In genomic region chr12:54393743-54394142, GRCh38 we compare ENCODE assay signal across 14 cellular contexts. TPM values are rescaled to one million over a fixed set of nuclear protein-coding genes. Genes with fewer than 3 reads are reported as not detected.
DNase-seq lines count a peak whose midpoint lies in the region; ATAC-seq lines count a peak whose summit lies in the region.
"Had no signal": no experiment of that assay in that cellular context is flagged by ENCODE, and none has a peak within 500 bp of the region (broad histone marks: within the 10 kb centered on the region; RNA-seq: fewer than 3 reads in every experiment).

No MANE protein-coding gene starts in this region.

- no peak overlapping the region for H3K4ac ChIP-seq in mesenchymal stem cell (ENCODE audit: low read depth in 1 of 2, low read length in 2 of 2)

- H4K8ac ChIP-seq in mesenchymal stem cell (ENCODE audit: low read length): no peak overlapping the region

- no peak overlapping the region for H3K23ac ChIP-seq in mesenchymal stem cell (ENCODE audit: low read length in 2 of 2)

- H2BK120ac ChIP-seq in mesenchymal stem cell (ENCODE audit: low read depth, low read length): no peak overlapping the region

- peaks cover 36 to 71% of the 10 kb centered on the region in 2 experiments for H3K36me3 ChIP-seq in mesenchymal stem cell (ENCODE audit: control insufficient read depth in 1 of 2, insufficient read depth in 2 of 2, low read depth in 1 of 2, low read length in 2 of 2)

- H3K4me2 ChIP-seq in mesenchymal stem cell (ENCODE audit: low read length, poor library complexity, severe bottlenecking): no peak overlapping the region

- no peak overlapping the region for H2BK15ac ChIP-seq in mesenchymal stem cell (ENCODE audit: low read depth, poor library complexity, severe bottlenecking)

- no peaks in the 10 kb centered on the region for H3K9me3 Mint-ChIP-seq in stimulated activated naive CD8-positive, alpha-beta T cell treated with anti-CD3 and anti-CD28 coated beads, Interleukin-15, Interleukin-2, amounts not matched to agents 100 ng/mL and 50 ng/mL, for 24 hours
- no peaks in the 10 kb centered on the region for H3K9me3 Mint-ChIP-seq in stimulated activated naive CD8-positive, alpha-beta T cell treated with anti-CD3 and anti-CD28 coated beads, Interleukin-15, amount 100 ng/mL, for 72 hours
- H3K9me3 Mint-ChIP-seq in activated T-helper 17 cell treated with anti-CD3 and anti-CD28 coated beads, Interleukin-2, amount 50 U/mL, for 72 hours: no peaks in the 10 kb centered on the region

- no peak overlapping the region for H2BK5ac ChIP-seq in mesenchymal stem cell (ENCODE audit: low read depth, low read length, poor library complexity, severe bottlenecking)

- peak overlapping the region; percentile 15 for H3K9ac ChIP-seq in mesenchymal stem cell (ENCODE audit: low read length)

- no peak for DNase-seq in stimulated activated naive CD8-positive, alpha-beta T cell treated with anti-CD3 and anti-CD28 coated beads, Interleukin-15, amount 100 ng/mL, for 72 hours
- DNase-seq in mesenchymal stem cell (no peak), anterior cingulate cortex (lab: John Stamatoyannopoulos, UW) (no peak), COLO829 (ENCODE audit: low spot score) (no peak), NCI-H2107 (lab: John Stamatoyannopoulos, UW) (no peak)
- DNase-seq in central memory CD4-positive, alpha-beta T cell: no peak
- DNase-seq: activated gamma-delta T cell had no signal

- peak overlapping the region; percentile 55 for H3K27ac Mint-ChIP-seq in stimulated activated naive CD8-positive, alpha-beta T cell treated with anti-CD3 and anti-CD28 coated beads, Interleukin-15, Interleukin-2, amounts not matched to agents 100 ng/mL and 50 ng/mL, for 24 hours
- no peak overlapping the region for H3K27ac Mint-ChIP-seq in stimulated activated naive CD8-positive, alpha-beta T cell treated with anti-CD3 and anti-CD28 coated beads, Interleukin-15, amount 100 ng/mL, for 72 hours
- peak overlapping the region; percentile 72 for H3K27ac Mint-ChIP-seq in activated T-helper 17 cell treated with anti-CD3 and anti-CD28 coated beads, Interleukin-2, amount 50 U/mL, for 72 hours
- H3K27ac Mint-ChIP-seq: activated CD4-positive, alpha-beta T cell treated with anti-CD3 and anti-CD28 coated beads for 36 hours had no signal

- H3K4me1 Mint-ChIP-seq in stimulated activated naive CD8-positive, alpha-beta T cell treated with anti-CD3 and anti-CD28 coated beads, Interleukin-15, Interleukin-2, amounts not matched to agents 100 ng/mL and 50 ng/mL, for 24 hours (ENCODE audit: low read depth): peaks cover 21% of the 10 kb centered on the region
- H3K4me1 Mint-ChIP-seq in stimulated activated naive CD8-positive, alpha-beta T cell treated with anti-CD3 and anti-CD28 coated beads, Interleukin-15, amount 100 ng/mL, for 72 hours: peaks cover 35% of the 10 kb centered on the region
- peaks cover 23% of the 10 kb centered on the region for H3K4me1 Mint-ChIP-seq in activated T-helper 17 cell treated with anti-CD3 and anti-CD28 coated beads, Interleukin-2, amount 50 U/mL, for 72 hours

- peaks cover 17% of the 10 kb centered on the region for H3K4me1 ChIP-seq in mesenchymal stem cell (ENCODE audit: control insufficient read depth, insufficient read depth, low read depth, low read length)

- no peaks in the 10 kb centered on the region for H3K9me3 ChIP-seq in mesenchymal stem cell (ENCODE audit: control insufficient read depth, low read length)
- H3K9me3 ChIP-seq: mucosa of descending colon, stomach had no signal

- H3K14ac ChIP-seq in mesenchymal stem cell (ENCODE audit: low read length in 2 of 2): no peak overlapping the region

- H3K4me3 Mint-ChIP-seq in stimulated activated naive CD8-positive, alpha-beta T cell treated with anti-CD3 and anti-CD28 coated beads, Interleukin-15, Interleukin-2, amounts not matched to agents 100 ng/mL and 50 ng/mL, for 24 hours: no peak overlapping the region
- H3K4me3 Mint-ChIP-seq in stimulated activated naive CD8-positive, alpha-beta T cell treated with anti-CD3 and anti-CD28 coated beads, Interleukin-15, amount 100 ng/mL, for 72 hours: no peak overlapping the region
- peak overlapping the region; percentile 5 for H3K4me3 Mint-ChIP-seq in activated T-helper 17 cell treated with anti-CD3 and anti-CD28 coated beads, Interleukin-2, amount 50 U/mL, for 72 hours
- H3K4me3 Mint-ChIP-seq: activated CD4-positive, alpha-beta T cell treated with anti-CD3 and anti-CD28 coated beads for 36 hours had no signal

- WGBS in mesenchymal stem cell: 94% methylated on average over 3 of the region's 3 CpGs

- H3K18ac ChIP-seq in mesenchymal stem cell (ENCODE audit: low read depth in 1 of 2, low read length in 2 of 2): no peak overlapping the region

- no peak overlapping the region for H3K27ac ChIP-seq in mesenchymal stem cell (ENCODE audit: low read length, poor library complexity, severe bottlenecking)
- H3K27ac ChIP-seq: C4-2B, stomach had no signal

- no peak overlapping the region for H2BK12ac ChIP-seq in mesenchymal stem cell (ENCODE audit: low read length in 2 of 2)

- H3K36me3 Mint-ChIP-seq in stimulated activated naive CD8-positive, alpha-beta T cell treated with anti-CD3 and anti-CD28 coated beads, Interleukin-15, Interleukin-2, amounts not matched to agents 100 ng/mL and 50 ng/mL, for 24 hours (ENCODE audit: low read depth): peaks cover 25% of the 10 kb centered on the region
- H3K36me3 Mint-ChIP-seq in activated T-helper 17 cell treated with anti-CD3 and anti-CD28 coated beads, Interleukin-2, amount 50 U/mL, for 72 hours (ENCODE audit: low read depth): peaks cover 53% of the 10 kb centered on the region

- no peak for ATAC-seq in stimulated activated naive CD8-positive, alpha-beta T cell treated with anti-CD3 and anti-CD28 coated beads, Interleukin-15, amount 100 ng/mL, for 72 hours
- ATAC-seq in activated T-helper 17 cell treated with anti-CD3 and anti-CD28 coated beads, Interleukin-2, amount 50 U/mL, for 72 hours (replicated peaks): peak; percentile 13

- H3K4me3 ChIP-seq in mesenchymal stem cell (ENCODE audit: insufficient read depth in 1 of 2, low read depth in 1 of 2, low read length in 2 of 2): no peak overlapping the region
- H3K4me3 ChIP-seq: mucosa of descending colon, stomach had no signal

- no peaks in the 10 kb centered on the region for H3K27me3 Mint-ChIP-seq in stimulated activated naive CD8-positive, alpha-beta T cell treated with anti-CD3 and anti-CD28 coated beads, Interleukin-15, Interleukin-2, amounts not matched to agents 100 ng/mL and 50 ng/mL, for 24 hours
- H3K27me3 Mint-ChIP-seq in stimulated activated naive CD8-positive, alpha-beta T cell treated with anti-CD3 and anti-CD28 coated beads, Interleukin-15, amount 100 ng/mL, for 72 hours: no peaks in the 10 kb centered on the region
- H3K27me3 Mint-ChIP-seq in activated T-helper 17 cell treated with anti-CD3 and anti-CD28 coated beads, Interleukin-2, amount 50 U/mL, for 72 hours: no peaks in the 10 kb centered on the region
- H3K27me3 Mint-ChIP-seq: activated CD4-positive, alpha-beta T cell treated with anti-CD3 and anti-CD28 coated beads for 36 hours had no signal

- H2AK5ac ChIP-seq in mesenchymal stem cell (ENCODE audit: low read length, severe bottlenecking): no peak overlapping the region

- H3K27me3 ChIP-seq in mesenchymal stem cell (ENCODE audit: control insufficient read depth in 1 of 2, insufficient read depth in 1 of 2, low read length in 2 of 2): no peaks in the 10 kb centered on the region
- H3K27me3 ChIP-seq: stomach had no signal

- H2AFZ ChIP-seq in mesenchymal stem cell (ENCODE audit: low read depth, low read length): no peak overlapping the region

- H4K91ac ChIP-seq in mesenchymal stem cell (ENCODE audit: low read length): no peak overlapping the region

- H3K79me1 ChIP-seq in mesenchymal stem cell (replicated peaks; ENCODE audit: low read length, poor library complexity, severe bottlenecking): peaks cover 4% of the 10 kb centered on the region

RNA-seq across cellular contexts. Expression of gene ZNF385A, which starts 9.2 kb away (rescaled TPM):
- 1 to 10 TPM in 1 of 2 donors, under 1 TPM in 1; 0.48 to 2.6 TPM for total RNA-seq in activated T-helper 17 cell treated with anti-CD3 and anti-CD28 coated beads, Interleukin-2, amount 50 U/mL, for 72 hours
- 16.2 TPM for polyA plus RNA-seq in mesenchymal stem cell (2013, experiment 1 of 2)
- polyA plus RNA-seq in mesenchymal stem cell (2013, experiment 2 of 2): 17.1 TPM

RNA-seq across cellular contexts. Expression of gene ITGA5, which starts 25.3 kb away (rescaled TPM):
- total RNA-seq in activated T-helper 17 cell treated with anti-CD3 and anti-CD28 coated beads, Interleukin-2, amount 50 U/mL, for 72 hours: 100 to 1,000 TPM in 1 of 2 donors, 10 to 100 TPM in 1; 29.9 to 211 TPM
- 248 TPM for polyA plus RNA-seq in mesenchymal stem cell (2013, experiment 1 of 2)
- polyA plus RNA-seq in mesenchymal stem cell (2013, experiment 2 of 2): 244 TPM

RNA-seq across cellular contexts. Expression of gene GPR84, which starts 29.5 kb away (rescaled TPM):
- 1 to 10 TPM in 1 of 2 donors, under 1 TPM in 1; 0.24 to 2.2 TPM for total RNA-seq in activated T-helper 17 cell treated with anti-CD3 and anti-CD28 coated beads, Interleukin-2, amount 50 U/mL, for 72 hours
- not detected for polyA plus RNA-seq in mesenchymal stem cell (2013, experiment 1 of 2)
- polyA plus RNA-seq in mesenchymal stem cell (2013, experiment 2 of 2): not detected
- total RNA-seq: LHCN-M2, stomach had no signal

Comparison
In these comparisons a context has a peak if more than half of its experiments do, and no peak if none do; other contexts are left out.
1. H3K27ac Mint-ChIP-seq: peak in stimulated activated naive CD8-positive, alpha-beta T cell treated with anti-CD3 and anti-CD28 coated beads, Interleukin-15, Interleukin-2, amounts not matched to agents 100 ng/mL and 50 ng/mL, for 24 hours (single experiment) and activated T-helper 17 cell treated with anti-CD3 and anti-CD28 coated beads, Interleukin-2, amount 50 U/mL, for 72 hours (single experiment); none in stimulated activated naive CD8-positive, alpha-beta T cell treated with anti-CD3 and anti-CD28 coated beads, Interleukin-15, amount 100 ng/mL, for 72 hours (0 of 2).